Comparison of ENCODE assay signal across 25 cellular contexts in the genomic region with DNA sequence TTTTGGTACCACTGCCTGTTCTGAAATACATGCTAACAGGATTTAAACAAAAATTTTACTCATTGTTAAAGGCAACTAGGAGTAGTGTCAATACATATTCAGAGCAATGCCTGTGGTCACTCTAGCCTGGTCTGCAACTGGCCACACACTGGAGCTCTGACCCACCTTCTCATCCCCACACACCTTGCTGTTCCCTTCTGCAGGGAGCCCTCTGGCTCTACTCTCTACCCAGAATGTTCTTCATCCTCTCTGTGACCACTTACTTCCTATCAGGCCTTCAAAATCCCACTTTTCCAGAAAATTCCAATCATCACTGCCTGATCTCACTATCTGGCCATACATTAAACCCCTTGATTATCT.
DNase-seq lines count a peak whose midpoint lies in the region; ATAC-seq, FAIRE-seq and TF ChIP-seq lines count a peak whose summit lies in the region.
"Had no signal": no experiment of that assay in that cellular context is flagged by ENCODE, and none has a peak within 500 bp of the region (broad histone marks: within the 10 kb centered on the region; RNA-seq: fewer than 3 reads in every experiment).

No MANE protein-coding gene starts in this region.

- intact Hi-C loops in CD4-positive, alpha-beta T cell (cut with DNase I, micrococcal nuclease): no loop called here
- intact Hi-C loops in activated T-helper 1 cell treated with anti-CD3 and anti-CD28 coated beads, Interleukin-12 subunit alpha, Interleukin-12 subunit beta, Interleukin-2, Interleukin-4 antibody, amounts not matched to agents 30 ng/mL and 10 ng/mL and 1 ng/mL, durations not matched to agents 14 hours and 24 hours and 36 hours (cut with micrococcal nuclease): no loop called here

- H3K36me3 Mint-ChIP-seq in CD4-positive, alpha-beta T cell (ENCODE audit: low read depth): peaks cover 100% of the 10 kb centered on the region
- peaks cover 56% of the 10 kb centered on the region for H3K36me3 Mint-ChIP-seq in activated T-helper 1 cell treated with anti-CD3 and anti-CD28 coated beads, Interleukin-12 subunit alpha, Interleukin-12 subunit beta, Interleukin-2, Interleukin-4 antibody, amounts not matched to agents 30 ng/mL and 10 ng/mL and 1 ng/mL, durations not matched to agents 14 hours and 24 hours and 36 hours (ENCODE audit: low read depth)
- peaks cover 13% of the 10 kb centered on the region for H3K36me3 Mint-ChIP-seq in progenitor cell of endocrine pancreas (ENCODE audit: insufficient read depth)

- no peak for TF ChIP-seq EP300 in A549 (IDR thresholded peaks at IDR 0.05)

- H3K27ac Mint-ChIP-seq in CD4-positive, alpha-beta T cell: peak overlapping the region; percentile 73
- peak overlapping the region; percentile 27 for H3K27ac Mint-ChIP-seq in activated T-helper 1 cell treated with anti-CD3 and anti-CD28 coated beads, Interleukin-12 subunit alpha, Interleukin-12 subunit beta, Interleukin-2, Interleukin-4 antibody, amounts not matched to agents 30 ng/mL and 10 ng/mL and 1 ng/mL, durations not matched to agents 14 hours and 24 hours and 36 hours
- no peak overlapping the region for H3K27ac Mint-ChIP-seq in progenitor cell of endocrine pancreas
- H3K27ac Mint-ChIP-seq: neural progenitor cell, WTC11 had no signal

- TF ChIP-seq RAD21 in A549 (conservative IDR thresholded peaks at IDR 0.05 in 1 of 2, IDR thresholded peaks at IDR 0.05 in 1 of 2): no peak

- H3K4me2 ChIP-seq in A549: peak overlapping the region; percentile 53; the same call in 2 of the 3 replicates
- H3K4me2 ChIP-seq: neural progenitor cell had no signal

- TF ChIP-seq CTCF in A549 (IDR thresholded peaks at IDR 0.05): no peak
- TF ChIP-seq CTCF in CD4-positive, alpha-beta T cell (IDR thresholded peaks at IDR 0.05): no peak
- TF ChIP-seq CTCF in progenitor cell of endocrine pancreas (IDR thresholded peaks at IDR 0.05; ENCODE audit: unreplicated experiment): no peak

- 0 out of 3 replicates have a peak, but pooled peaks cover under 1% of the 10 kb centered on the region for H3K9me3 ChIP-seq in A549
- H3K9me3 ChIP-seq in CD4-positive, alpha-beta T cell (ENCODE audit: control insufficient read depth, low read length): no peaks in the 10 kb centered on the region
- H3K9me3 ChIP-seq: breast epithelium, colonic mucosa, heart left ventricle, upper lobe of left lung had no signal

- H3K27ac ChIP-seq in A549: peak overlapping the region in 1 of 2 experiments; percentile 61; a peak in 3 of 6 replicates
- H3K27ac ChIP-seq in CD4-positive, alpha-beta T cell (ENCODE audit: low read depth, low read length): no peak overlapping the region
- H3K27ac ChIP-seq: breast epithelium, C4-2B, colonic mucosa, neural progenitor cell, parathyroid adenoma, upper lobe of left lung had no signal

- no peaks in the 10 kb centered on the region for H3K27me3 Mint-ChIP-seq in CD4-positive, alpha-beta T cell
- no peaks in the 10 kb centered on the region for H3K27me3 Mint-ChIP-seq in activated T-helper 1 cell treated with anti-CD3 and anti-CD28 coated beads, Interleukin-12 subunit alpha, Interleukin-12 subunit beta, Interleukin-2, Interleukin-4 antibody, amounts not matched to agents 30 ng/mL and 10 ng/mL and 1 ng/mL, durations not matched to agents 14 hours and 24 hours and 36 hours (ENCODE audit: insufficient read depth)
- H3K27me3 Mint-ChIP-seq in progenitor cell of endocrine pancreas: no peaks in the 10 kb centered on the region

- H3K4me1 Mint-ChIP-seq in CD4-positive, alpha-beta T cell (ENCODE audit: low read depth): peaks cover 62% of the 10 kb centered on the region
- H3K4me1 Mint-ChIP-seq in activated T-helper 1 cell treated with anti-CD3 and anti-CD28 coated beads, Interleukin-12 subunit alpha, Interleukin-12 subunit beta, Interleukin-2, Interleukin-4 antibody, amounts not matched to agents 30 ng/mL and 10 ng/mL and 1 ng/mL, durations not matched to agents 14 hours and 24 hours and 36 hours (ENCODE audit: low read depth): peaks cover 25% of the 10 kb centered on the region
- peaks cover 2% of the 10 kb centered on the region for H3K4me1 Mint-ChIP-seq in progenitor cell of endocrine pancreas (ENCODE audit: low read depth)
- H3K4me1 Mint-ChIP-seq: neural progenitor cell, WTC11 had no signal

- CTCF ChIA-PET in A549 (lab: Yijun Ruan, JAX): interaction anchor here (1.0 to 2.5 kb wide), 3 partner anchors 10 to 44 kb away, joined by 3 to 11 read pairs (median 5); no protein-coding TSS in a partner anchor
- CTCF ChIA-PET in CD4-positive, alpha-beta T cell (lab: Charles Lee): no interaction called here

- peaks cover 12% of the 10 kb centered on the region for H3K4me1 ChIP-seq in A549
- H3K4me1 ChIP-seq: colonic mucosa, neural progenitor cell had no signal

- no peak overlapping the region for H3K4me3 Mint-ChIP-seq in CD4-positive, alpha-beta T cell
- H3K4me3 Mint-ChIP-seq in activated T-helper 1 cell treated with anti-CD3 and anti-CD28 coated beads, Interleukin-12 subunit alpha, Interleukin-12 subunit beta, Interleukin-2, Interleukin-4 antibody, amounts not matched to agents 30 ng/mL and 10 ng/mL and 1 ng/mL, durations not matched to agents 14 hours and 24 hours and 36 hours: no peak overlapping the region
- H3K4me3 Mint-ChIP-seq in progenitor cell of endocrine pancreas (ENCODE audit: low read depth): no peak overlapping the region
- H3K4me3 Mint-ChIP-seq: neural progenitor cell, WTC11 had no signal

- H3K9me3 Mint-ChIP-seq in CD4-positive, alpha-beta T cell: no peaks in the 10 kb centered on the region
- H3K9me3 Mint-ChIP-seq in activated T-helper 1 cell treated with anti-CD3 and anti-CD28 coated beads, Interleukin-12 subunit alpha, Interleukin-12 subunit beta, Interleukin-2, Interleukin-4 antibody, amounts not matched to agents 30 ng/mL and 10 ng/mL and 1 ng/mL, durations not matched to agents 14 hours and 24 hours and 36 hours: no peaks in the 10 kb centered on the region
- H3K9me3 Mint-ChIP-seq in progenitor cell of endocrine pancreas (ENCODE audit: low read depth): peaks cover 5% of the 10 kb centered on the region
- H3K9me3 Mint-ChIP-seq: WTC11 had no signal

- no peak for TF ChIP-seq POLR2A in A549 (IDR thresholded peaks at IDR 0.05; ENCODE audit: low read length)

- no peak for DNase-seq in A549 (ENCODE audit: low read depth in 1 of 2, low spot score in 1 of 2)
- DNase-seq in CD4-positive, alpha-beta T cell: no peak
- no peak for DNase-seq in activated T-helper 1 cell treated with anti-CD3 and anti-CD28 coated beads, Interleukin-12 subunit alpha, Interleukin-12 subunit beta, Interleukin-2, Interleukin-4 antibody, amounts not matched to agents 30 ng/mL and 10 ng/mL and 1 ng/mL, durations not matched to agents 14 hours and 24 hours and 36 hours (ENCODE audit: low spot score)
- no peak for DNase-seq in left lobe of liver (ENCODE audit: low spot score)
- DNase-seq in NCI-H2171 treated with DMSO at 0.1 percent for 48 hours (lab: John Stamatoyannopoulos, UW): no peak
- no peak for DNase-seq in HK-2 (ENCODE audit: unreplicated experiment)
- no peak for DNase-seq in progenitor cell of endocrine pancreas (ENCODE audit: low spot score, unreplicated experiment)
- DNase-seq: activated CD4-positive, alpha-beta T cell treated with anti-CD3 and anti-CD28 coated beads, Interleukin-2, amount 50 U/mL, for 1 hour; activated naive CD4-positive, alpha-beta T cell; amygdala; colonic mucosa; effector memory CD4-positive, alpha-beta T cell; heart left ventricle; mammary epithelial cell; NCI-H510A; right cardiac atrium; stimulated activated CD4-positive, alpha-beta T cell treated with anti-CD3 and anti-CD28 coated beads, Interleukin-4, amount 100 ng/mL, for 1 hour; substantia nigra; upper lobe of left lung had no signal

- POLR2A ChIA-PET in A549 (lab: Yijun Ruan, JAX): interaction anchor here (0.5 to 0.6 kb wide), 2 partner anchors 39 to 104 kb away, joined by 3 read pairs; no protein-coding TSS in a partner anchor
- POLR2A ChIA-PET in CD4-positive, alpha-beta T cell (lab: Charles Lee): no interaction called here

- ATAC-seq in A549 (peak; percentile 26 to 60; a peak in 3 of 6 replicates), left lobe of liver (peak; percentile 12)
- ATAC-seq in CD4-positive, alpha-beta T cell (ENCODE audit: poor library complexity): no peak
- ATAC-seq: right cardiac atrium, WTC11 had no signal

- no peak for FAIRE-seq in A549 (lab: Jason Lieb, UNC)

- no peak overlapping the region for H3K4me3 ChIP-seq in A549
- H3K4me3 ChIP-seq: breast epithelium, colonic mucosa, GM23248, heart left ventricle, neural progenitor cell, upper lobe of left lung had no signal

- H3K27me3 ChIP-seq in CD4-positive, alpha-beta T cell (ENCODE audit: control insufficient read depth, insufficient read depth, low read length): no peaks in the 10 kb centered on the region
- H3K27me3 ChIP-seq: breast epithelium, colonic mucosa, heart left ventricle, neural progenitor cell, upper lobe of left lung had no signal

TF ChIP-seq in A549, 52 proteins besides CTCF, POLR2A, EP300 and RAD21 (continues in another document):
- no peak for TF ChIP-seq NPAS2 (CRISPR knock-in tag; IDR thresholded peaks at IDR 0.05; ENCODE audit: borderline replicate concordance)
- TF ChIP-seq GATA3 (IDR thresholded peaks at IDR 0.05; ENCODE audit: borderline replicate concordance): no peak
- TF ChIP-seq HDAC2 (IDR thresholded peaks at IDR 0.05): no peak
- TF ChIP-seq BHLHE40 (IDR thresholded peaks at IDR 0.05; ENCODE audit: low read depth, low read length): no peak
- no peak for TF ChIP-seq MAZ (IDR thresholded peaks at IDR 0.05; ENCODE audit: borderline replicate concordance, low read depth, low read length)
- TF ChIP-seq FOSB (CRISPR knock-in tag; IDR thresholded peaks at IDR 0.05): no peak
- TF ChIP-seq PBX3 (IDR thresholded peaks at IDR 0.05): no peak
- no peak for TF ChIP-seq NR3C1 (IDR thresholded peaks at IDR 0.05)
- TF ChIP-seq HOXB5 (CRISPR knock-in tag; IDR thresholded peaks at IDR 0.05): no peak
- TF ChIP-seq HEYL (CRISPR knock-in tag; IDR thresholded peaks at IDR 0.05): no peak
- no peak for TF ChIP-seq HOXB13 (CRISPR knock-in tag; IDR thresholded peaks at IDR 0.05; ENCODE audit: low read depth)
- no peak for TF ChIP-seq TP53 (CRISPR knock-in tag; IDR thresholded peaks at IDR 0.05)
